ENCODE assay signal across 22 cellular contexts in genomic region chr2:217459675-217460405, GRCh38.
A peak's percentile ranks its signal among the peaks of the same experiment; 100 is the strongest.
DNase-seq lines count a peak whose midpoint lies in the region; ATAC-seq and TF ChIP-seq lines count a peak whose summit lies in the region.
"Had no signal": no experiment of that assay in that cellular context is flagged by ENCODE, and none has a peak within 500 bp of the region (broad histone marks: within the 10 kb centered on the region; RNA-seq: fewer than 3 reads in every experiment).

No MANE protein-coding gene starts in this region.

- no peak overlapping the region for H3K27ac Mint-ChIP-seq in T-cell
- H3K27ac Mint-ChIP-seq in activated CD4-positive, alpha-beta memory T cell treated with anti-CD3 and anti-CD28 coated beads, Interleukin-2, amount 10 ng/mL, durations not matched to agents 7 days and 5 days: no peak overlapping the region
- H3K27ac Mint-ChIP-seq: CD14-positive monocyte, IgD-negative memory B cell had no signal

- peaks cover 0 to 5% (median 2%) of the 10 kb centered on the region in 3 donors for H3K9me3 Mint-ChIP-seq in T-cell
- no peaks in the 10 kb centered on the region for H3K9me3 Mint-ChIP-seq in activated CD4-positive, alpha-beta memory T cell treated with anti-CD3 and anti-CD28 coated beads, Interleukin-2, amount 10 ng/mL, durations not matched to agents 7 days and 5 days

- DNase-seq in AG10803 (ENCODE audit: low read depth) (peak; percentile 44), GM04504 (ENCODE audit: low read depth) (peak; percentile 21), NCI-H69 (lab: John Stamatoyannopoulos, UW) (peak; percentile 4), kidney tubule cell (ENCODE audit: low spot score) (peak; percentile 3), T-cell (no peak), DMS 273 treated with DMSO at 0.1 percent for 48 hours (lab: John Stamatoyannopoulos, UW) (no peak)
- DNase-seq in stimulated activated CD4-positive, alpha-beta T cell treated with anti-CD3 and anti-CD28 coated beads, Interleukin-15, amount 100 ng/mL, for 24 hours: no peak
- no peak for DNase-seq in activated CD4-positive, alpha-beta memory T cell treated with anti-CD3 and anti-CD28 coated beads, Interleukin-2, amount 10 ng/mL, durations not matched to agents 7 days and 5 days
- DNase-seq: DMS79 treated with DMSO at 0.1 percent for 48 hours, GF-D8, Karpas-422, MG63, NCI-H1092 treated with DMSO at 0.1 percent for 48 hours, NCI-H146, NCI-H2029 treated with DMSO at 0.1 percent for 48 hours, NCI-H510A treated with DMSO at 0.1 percent for 48 hours, NCI-H82, OCI-M1, SHP77 had no signal

- H3K4me3 ChIP-seq in AG10803 (ENCODE audit: low read length): no peak overlapping the region
- H3K4me3 ChIP-seq: MG63, SK-N-MC had no signal

- TF ChIP-seq CTCF in AG10803 (conservative IDR thresholded peaks at IDR 0.05; ENCODE audit: low read length): no peak

- POLR2A ChIA-PET in T-cell (lab: Charles Lee): no interaction called here
- POLR2A ChIA-PET in activated CD4-positive, alpha-beta memory T cell treated with anti-CD3 and anti-CD28 coated beads, Interleukin-2, amount 10 ng/mL, durations not matched to agents 7 days and 5 days (lab: Charles Lee): no interaction called here

- ATAC-seq in T-cell (replicated peaks in 1 of 4): no peak

- H3K36me3 Mint-ChIP-seq in T-cell: no peaks in the 10 kb centered on the region
- H3K36me3 Mint-ChIP-seq in activated CD4-positive, alpha-beta memory T cell treated with anti-CD3 and anti-CD28 coated beads, Interleukin-2, amount 10 ng/mL, durations not matched to agents 7 days and 5 days (ENCODE audit: low read depth): no peaks in the 10 kb centered on the region
- H3K36me3 Mint-ChIP-seq: CD14-positive monocyte, IgD-negative memory B cell had no signal

- CTCF ChIA-PET in T-cell (lab: Charles Lee): no interaction called here
- CTCF ChIA-PET in activated CD4-positive, alpha-beta memory T cell treated with anti-CD3 and anti-CD28 coated beads, Interleukin-2, amount 10 ng/mL, durations not matched to agents 7 days and 5 days (lab: Charles Lee): interaction anchor here (0.7 kb wide), 1 partner anchor 16 kb away, joined by 3 read pairs; no protein-coding TSS in a partner anchor

- H3K4me3 Mint-ChIP-seq in T-cell: no peak overlapping the region
- H3K4me3 Mint-ChIP-seq in activated CD4-positive, alpha-beta memory T cell treated with anti-CD3 and anti-CD28 coated beads, Interleukin-2, amount 10 ng/mL, durations not matched to agents 7 days and 5 days: no peak overlapping the region
- H3K4me3 Mint-ChIP-seq: CD14-positive monocyte, IgD-negative memory B cell had no signal

- H3K27me3 Mint-ChIP-seq in T-cell: no peaks in the 10 kb centered on the region
- H3K27me3 Mint-ChIP-seq in activated CD4-positive, alpha-beta memory T cell treated with anti-CD3 and anti-CD28 coated beads, Interleukin-2, amount 10 ng/mL, durations not matched to agents 7 days and 5 days: no peaks in the 10 kb centered on the region

- H3K4me1 Mint-ChIP-seq in T-cell: no peaks in the 10 kb centered on the region
- H3K4me1 Mint-ChIP-seq in activated CD4-positive, alpha-beta memory T cell treated with anti-CD3 and anti-CD28 coated beads, Interleukin-2, amount 10 ng/mL, durations not matched to agents 7 days and 5 days: no peaks in the 10 kb centered on the region
- H3K4me1 Mint-ChIP-seq: CD14-positive monocyte, IgD-negative memory B cell had no signal

Comparison
In these comparisons a context has a peak if more than half of its experiments do, and no peak if none do; other contexts are left out.
1. DNase-seq: peak in AG10803 (single experiment), GM04504 (single experiment), NCI-H69 (single experiment) and kidney tubule cell (single experiment); none in stimulated activated CD4-positive, alpha-beta T cell treated with anti-CD3 and anti-CD28 coated beads, Interleukin-15, amount 100 ng/mL, for 24 hours (single experiment), T-cell (0 of 34), activated CD4-positive, alpha-beta memory T cell treated with anti-CD3 and anti-CD28 coated beads, Interleukin-2, amount 10 ng/mL, durations not matched to agents 7 days and 5 days (single experiment) and DMS 273 treated with DMSO at 0.1 percent for 48 hours (single experiment).